Comparison of ENCODE assay signal across 25 cellular contexts in the genomic region with DNA sequence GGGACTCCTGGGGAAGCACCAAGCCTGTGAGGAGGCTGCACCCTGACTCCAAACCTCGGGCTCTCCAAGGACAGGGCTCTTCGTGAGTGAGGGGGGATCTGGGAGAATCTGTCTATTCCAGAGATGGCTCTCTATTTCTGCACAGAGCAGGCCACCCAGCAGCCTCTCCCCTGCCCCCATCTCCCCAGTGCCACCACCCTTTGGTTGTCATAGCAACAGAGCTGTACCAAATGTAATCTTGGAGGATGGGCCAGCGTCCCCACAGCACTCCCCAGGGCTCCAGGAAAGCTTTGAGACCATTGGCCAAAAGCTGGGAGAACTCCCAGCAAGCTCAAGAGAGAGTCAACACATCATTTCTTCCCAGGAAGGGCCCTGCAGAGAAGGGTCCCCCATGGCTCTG. TPM values are rescaled to one million over a fixed set of nuclear protein-coding genes. Genes with fewer than 3 reads are reported as not detected.
"Had no signal": no experiment of that assay in that cellular context is flagged by ENCODE, and none has a peak within 500 bp of the region (broad histone marks: within the 10 kb centered on the region; RNA-seq: fewer than 3 reads in every experiment).

No MANE protein-coding gene starts in this region.

- H3K27ac ChIP-seq: adrenal gland, VCaP had no signal

- ATAC-seq: T-cell had no signal

- H3K36me3 ChIP-seq: adrenal gland had no signal

- DNase-seq: activated CD4-positive, alpha-beta memory T cell treated with anti-CD3 and anti-CD28 coated beads for 36 hours; activated CD4-positive, alpha-beta T cell treated with anti-CD3 and anti-CD28 coated beads, Interleukin-2, amount 10 ng/mL, durations not matched to agents 7 days and 5 days; activated CD4-positive, CD25-positive, alpha-beta regulatory T cell; activated CD8-positive, alpha-beta memory T cell treated with anti-CD3 and anti-CD28 coated beads for 24 hours; activated gamma-delta T cell treated with Interleukin-2 at 50 U/mL for 16 hours; activated naive CD4-positive, alpha-beta T cell treated with anti-CD3 and anti-CD28 coated beads, Interleukin-2, amount 10 ng/mL, durations not matched to agents 7 days and 5 days; activated naive CD8-positive, alpha-beta T cell treated with anti-CD3 and anti-CD28 coated beads for 36 hours; activated T-cell treated with anti-CD3 and anti-CD28 coated beads for 4 hours; activated T-cell treated with anti-CD3 and anti-CD28 coated beads, Interleukin-2, amount 50 U/mL, for 48 hours; adrenal gland; KBM-7; NCI-H1048; NCI-H1694; NCI-H2029; NCI-H446; NCI-H82; SIG-M5; T-cell had no signal

- H3K4me3 ChIP-seq: adrenal gland had no signal

- H3K9me3 ChIP-seq: adrenal gland had no signal

- H3K4me1 ChIP-seq: adrenal gland had no signal

RNA-seq across cellular contexts. Expression of a gene that starts 49.3 kb away (rescaled TPM):
- total RNA-seq: activated CD4-positive, alpha-beta memory T cell treated with anti-CD3 and anti-CD28 coated beads for 36 hours; activated CD4-positive, alpha-beta T cell treated with anti-CD3 and anti-CD28 coated beads, Interleukin-2, amount 10 ng/mL, durations not matched to agents 7 days and 5 days; activated naive CD8-positive, alpha-beta T cell treated with anti-CD3 and anti-CD28 coated beads for 36 hours; activated T-helper 2 cell treated with anti-CD3 and anti-CD28 coated beads, Interferon-gamma antibody, Interleukin-2, Interleukin-4, amounts not matched to agents 10 μg/mL and 5 μg/mL and 100 μg/mL, durations not matched to agents 14 hours and 24 hours and 36 hours; adrenal gland; cardiac septum; LHCN-M2; M059J; OCI-LY7; T-cell; T-helper 2 cell treated with Interferon-gamma antibody and Interleukin-4, amounts not matched to agents 100 ng/mL and 5 ng/mL, for 36 hours had no signal
- polyA plus RNA-seq: adrenal gland had no signal
